Comparison of ENCODE assay signal across 17 cellular contexts in genomic region chr9:127083598-127083997, GRCh38. TPM values are rescaled to one million over a fixed set of nuclear protein-coding genes. Genes with fewer than 3 reads are reported as not detected.
DNase-seq lines count a peak whose midpoint lies in the region; ATAC-seq and TF ChIP-seq lines count a peak whose summit lies in the region.
"Had no signal": no experiment of that assay in that cellular context is flagged by ENCODE, and none has a peak within 500 bp of the region (broad histone marks: within the 10 kb centered on the region; RNA-seq: fewer than 3 reads in every experiment).

No MANE protein-coding gene starts in this region.

- H4K8ac ChIP-seq in mesenchymal stem cell (ENCODE audit: low read length) (no peak overlapping the region), H9 (replicated peaks; ENCODE audit: insufficient read length, low read depth, low read length) (no peak overlapping the region)

- H3K9me3 ChIP-seq in body of pancreas, result no peaks in the 10 kb centered on the region
- no peaks in the 10 kb centered on the region for H3K9me3 ChIP-seq in mesenchymal stem cell (ENCODE audit: control insufficient read depth, low read length)
- H3K9me3 ChIP-seq in H9 (ENCODE audit: control insufficient read depth, low read depth, low read length), result no peaks in the 10 kb centered on the region
- H3K9me3 ChIP-seq: HAP-1, SK-N-SH had no signal

- H3K14ac ChIP-seq in mesenchymal stem cell (ENCODE audit: low read length in 2 of 2) (no peak overlapping the region), H9 (ENCODE audit: insufficient read depth, low read length) (no peak overlapping the region)

- intact Hi-C loops in body of pancreas (cut with DNase I), result no loop called here

- H3K4me2 ChIP-seq in mesenchymal stem cell (ENCODE audit: low read length, poor library complexity, severe bottlenecking) (no peak overlapping the region), H9 (ENCODE audit: insufficient read depth, insufficient read length, low read length) (no peak overlapping the region)
- H3K4me2 ChIP-seq: SK-N-SH had no signal

- H2AFZ ChIP-seq in mesenchymal stem cell (ENCODE audit: low read depth, low read length) (no peak overlapping the region), H9 (ENCODE audit: low read length) (no peak overlapping the region)

- ATAC-seq in body of pancreas, result peak; percentile 56

- no peaks in the 10 kb centered on the region for H4K20me1 ChIP-seq in H9 (ENCODE audit: control insufficient read depth, insufficient read depth, insufficient read length)

- H3K79me1 ChIP-seq in mesenchymal stem cell (replicated peaks; ENCODE audit: low read length, poor library complexity, severe bottlenecking) (no peaks in the 10 kb centered on the region), H9 (ENCODE audit: insufficient read depth, low read depth, low read length, poor library complexity, severe bottlenecking) (no peaks in the 10 kb centered on the region)

- H3K4me3 ChIP-seq in body of pancreas, result no peak overlapping the region
- H3K4me3 ChIP-seq in mesenchymal stem cell (ENCODE audit: insufficient read depth in 1 of 2, low read depth in 1 of 2, low read length in 2 of 2), result no peak overlapping the region
- H3K4me3 ChIP-seq: HAP-1 had no signal

- no peak overlapping the region for H3K56ac ChIP-seq in H9 (ENCODE audit: insufficient read length, low read depth, low read length)

- H2BK12ac ChIP-seq in mesenchymal stem cell (ENCODE audit: low read length in 2 of 2) (no peak overlapping the region), H9 (ENCODE audit: insufficient read length, low read depth, low read length) (no peak overlapping the region)

- H3K27me3 Mint-ChIP-seq in H9 (ENCODE audit: low read depth), result no peaks in the 10 kb centered on the region

- no peak overlapping the region for H2BK5ac ChIP-seq in mesenchymal stem cell (ENCODE audit: low read depth, low read length, poor library complexity, severe bottlenecking)
- H2BK5ac ChIP-seq in H9 (ENCODE audit: insufficient read length, low read length), result no peak overlapping the region

- no peak overlapping the region for H3K27ac ChIP-seq in body of pancreas
- no peak overlapping the region for H3K27ac ChIP-seq in mesenchymal stem cell (ENCODE audit: low read length, poor library complexity, severe bottlenecking)
- H3K27ac ChIP-seq in H9 (ENCODE audit: insufficient read length, low read depth, low read length), result no peak overlapping the region

- no peak overlapping the region for H2BK20ac ChIP-seq in H9 (ENCODE audit: low read depth, low read length, poor library complexity, severe bottlenecking)

- H3K18ac ChIP-seq in mesenchymal stem cell (ENCODE audit: low read depth in 1 of 2, low read length in 2 of 2) (no peak overlapping the region), H9 (ENCODE audit: insufficient read length, low read depth, low read length) (no peak overlapping the region)

- H3K27ac Mint-ChIP-seq in H9, result no peak overlapping the region

- H3K36me3 ChIP-seq in body of pancreas (replicated peaks in 1 of 2; ENCODE audit: insufficient read depth in 1 of 2, low read depth in 2 of 2) (no peaks in the 10 kb centered on the region), mesenchymal stem cell (ENCODE audit: control insufficient read depth in 1 of 2, insufficient read depth in 2 of 2, low read depth in 1 of 2, low read length in 2 of 2) (peaks cover 0 to 21% of the 10 kb centered on the region in 2 experiments)
- H3K36me3 ChIP-seq: HAP-1 had no signal

- no peaks in the 10 kb centered on the region for H3K23me2 ChIP-seq in H9 (ENCODE audit: insufficient read length, low read depth, low read length, poor library complexity, severe bottlenecking)

- TF ChIP-seq CTCF in body of pancreas (IDR thresholded peaks at IDR 0.05), result no peak
- TF ChIP-seq CTCF in H9 (conservative IDR thresholded peaks at IDR 0.05), result no peak

- H3K9me3 Mint-ChIP-seq in H9, result no peaks in the 10 kb centered on the region
- H3K9me3 Mint-ChIP-seq: CD14-positive monocyte had no signal

- H3K4me3 Mint-ChIP-seq in H9, result no peak overlapping the region

- no peaks in the 10 kb centered on the region for H3K79me2 ChIP-seq in H9 (ENCODE audit: insufficient read depth, low read length)

- no peak overlapping the region for H4K91ac ChIP-seq in mesenchymal stem cell (ENCODE audit: low read length)
- no peak overlapping the region for H4K91ac ChIP-seq in H9 (ENCODE audit: insufficient read length, low read depth, low read length)

- H3K23ac ChIP-seq in mesenchymal stem cell (ENCODE audit: low read length in 2 of 2) (no peak overlapping the region), H9 (ENCODE audit: insufficient read length, low read depth, low read length) (no peak overlapping the region)

- H3K36me3 Mint-ChIP-seq in H9 (ENCODE audit: insufficient read depth in 1 of 3, low read depth in 3 of 3), result peaks cover 2 to 7% (median 7%) of the 10 kb centered on the region in 3 experiments; a peak in 6 of 7 replicates
- H3K36me3 Mint-ChIP-seq: CD14-positive monocyte had no signal

- H3K27me3 ChIP-seq in body of pancreas (no peaks in the 10 kb centered on the region), mesenchymal stem cell (ENCODE audit: control insufficient read depth in 1 of 2, insufficient read depth in 1 of 2, low read length in 2 of 2) (peaks cover 2 to 33% of the 10 kb centered on the region in 2 experiments), H9 (ENCODE audit: insufficient read depth, low read length) (no peaks in the 10 kb centered on the region)

- WGBS in body of pancreas, 2 donors, result 64% methylated on average over 1 of the region's 1 CpG
- 71% methylated on average over 1 of the region's 1 CpG for WGBS in mesenchymal stem cell
- WGBS in H9 (ENCODE audit: extremely low coverage, insufficient read length, low lambda C conversion rate), result no CpG with 5 or more reads among the region's 1 CpG

- H2BK120ac ChIP-seq in mesenchymal stem cell (ENCODE audit: low read depth, low read length), result no peak overlapping the region
- H2BK120ac ChIP-seq in H9 (ENCODE audit: low read depth, low read length, poor library complexity, severe bottlenecking), result no peak overlapping the region

- H3T11ph ChIP-seq in H9 (ENCODE audit: low read length), result no peak overlapping the region

- no peak overlapping the region for H4K5ac ChIP-seq in H9 (ENCODE audit: insufficient read length, low read depth, low read length)

- H2AK5ac ChIP-seq in mesenchymal stem cell (ENCODE audit: low read length, severe bottlenecking) (no peak overlapping the region), H9 (ENCODE audit: insufficient read length, low read length) (no peak overlapping the region)

- H3K9ac ChIP-seq in mesenchymal stem cell (ENCODE audit: low read length) (no peak overlapping the region), H9 (ENCODE audit: extremely low read depth, insufficient read length, low read length) (no peak overlapping the region)
- H3K9ac ChIP-seq: SK-N-SH had no signal

- peaks cover 7% of the 10 kb centered on the region for H3K4me1 ChIP-seq in body of pancreas
- H3K4me1 ChIP-seq in mesenchymal stem cell (ENCODE audit: control insufficient read depth, insufficient read depth, low read depth, low read length), result no peaks in the 10 kb centered on the region
- no peaks in the 10 kb centered on the region for H3K4me1 ChIP-seq in H9 (ENCODE audit: insufficient read depth, low read length)
- H3K4me1 ChIP-seq: HAP-1 had no signal

- H3K4ac ChIP-seq in mesenchymal stem cell (ENCODE audit: low read depth in 1 of 2, low read length in 2 of 2), result no peak overlapping the region
- H3K4ac ChIP-seq in H9 (ENCODE audit: low read depth, low read length), result no peak overlapping the region

- DNase-seq in AG08395 (ENCODE audit: low spot score) (peak; percentile 23), AG20443 (ENCODE audit: low spot score) (peak; percentile 58), body of pancreas (no peak), mesenchymal stem cell (peak; percentile 24), H9 (no peak), NCI-H82 (lab: John Stamatoyannopoulos, UW) (no peak), NCI-H187 treated with DMSO at 0.1 percent for 48 hours (lab: John Stamatoyannopoulos, UW) (no peak)
- DNase-seq: DMS79 treated with DMSO at 0.1 percent for 48 hours; MM.1S; NCI-H1092; NCI-H1436 treated with DMSO at 0.1 percent for 48 hours; NK-92 treated with Interleukin-12 subunit alpha and Interleukin-12 subunit beta, amount 100 ng/mL, for 24 hours; OCI-M1; SHP77 treated with DMSO at 0.1 percent for 48 hours; SK-N-SH had no signal

- no peak for TF ChIP-seq POLR2A in body of pancreas (IDR thresholded peaks at IDR 0.05)

- H2BK15ac ChIP-seq in mesenchymal stem cell (ENCODE audit: low read depth, poor library complexity, severe bottlenecking) (no peak overlapping the region), H9 (ENCODE audit: low read depth, low read length) (no peak overlapping the region)

- H3K4me1 Mint-ChIP-seq in H9, result 0 out of 4 replicates have a peak, but pooled peaks cover 0 to 3% of the 10 kb centered on the region in 2 experiments
- H3K4me1 Mint-ChIP-seq: CD14-positive monocyte had no signal

RNA-seq across cellular contexts. Expression of gene ANGPTL2, which starts 38.8 kb away (rescaled TPM):
- 1 to 10 TPM; 3.1 to 7.6 TPM for total RNA-seq in body of pancreas
- 40.8 TPM for polyA plus RNA-seq in mesenchymal stem cell (2013, experiment 1 of 2)
- 41.1 TPM for polyA plus RNA-seq in mesenchymal stem cell (2013, experiment 2 of 2)
- total RNA-seq in H9 (2021), result 4.8 and 5.1 TPM in 2 replicates
- polyA plus RNA-seq: CD14-positive monocyte had no signal

Comparison
In these comparisons a context has a peak if more than half of its experiments do, and no peak if none do; other contexts are left out.
1. DNase-seq: peak in AG08395 (single experiment), AG20443 (single experiment) and mesenchymal stem cell (single experiment); none in body of pancreas (0 of 4), H9 (single experiment), NCI-H82 (single experiment) and NCI-H187 treated with DMSO at 0.1 percent for 48 hours (single experiment).